18 cellular contexts compared by ENCODE assay signal in genomic region chr7:157973971-157974677, GRCh38.
"Had no signal": no experiment of that assay in that cellular context is flagged by ENCODE, and none has a peak within 500 bp of the region (broad histone marks: within the 10 kb centered on the region; RNA-seq: fewer than 3 reads in every experiment).

No MANE protein-coding gene starts in this region.

- H3K36me3 ChIP-seq: cardiac muscle cell, left lung, thyroid gland had no signal

- DNase-seq: activated CD4-positive, alpha-beta T cell treated with anti-CD3 and anti-CD28 coated beads for 36 hours; activated CD4-positive, alpha-beta T cell treated with anti-CD3 and anti-CD28 coated beads, Interleukin-2, amount 50 U/mL, for 48 hours; activated CD8-positive, alpha-beta memory T cell treated with anti-CD3 and anti-CD28 coated beads, Interleukin-2, amount 50 U/mL, for 48 hours; activated naive CD4-positive, alpha-beta T cell treated with anti-CD3 and anti-CD28 coated beads for 36 hours; activated T-cell treated with anti-CD3 and anti-CD28 coated beads, Interleukin-2, amount 50 U/mL, for 4 hours; body of pancreas; effector memory CD4-positive, alpha-beta T cell; foreskin keratinocyte; immature natural killer cell; kidney glomerular epithelial cell; left lung; retina; stimulated activated CD4-positive, alpha-beta T cell treated with anti-CD3 and anti-CD28 coated beads, Interleukin-4, amount 100 ng/mL, for 24 hours; stimulated activated naive CD4-positive, alpha-beta T cell treated with Interleukin-2 at 50 U/mL for 16 hours; T-helper 9 cell; thyroid gland had no signal

- H3K4me3 ChIP-seq: body of pancreas, cardiac muscle cell, left lung, thyroid gland had no signal

- ATAC-seq: activated CD4-positive, alpha-beta T cell treated with anti-CD3 and anti-CD28 coated beads for 36 hours; activated T-cell treated with anti-CD3 and anti-CD28 coated beads, Interleukin-2, amount 50 U/mL, for 4 hours; body of pancreas; foreskin keratinocyte; left lung; WTC11 had no signal

- H3K27me3 ChIP-seq: body of pancreas, cardiac muscle cell, foreskin keratinocyte, thyroid gland had no signal

- H3K4me1 ChIP-seq: body of pancreas, foreskin keratinocyte, left lung, thyroid gland had no signal

- H3K9me3 ChIP-seq: thyroid gland had no signal

- H3K27ac ChIP-seq: body of pancreas, cardiac muscle cell, foreskin keratinocyte, left lung, thyroid gland had no signal
